Comparison of ENCODE assay signal across 16 cellular contexts in genomic region chr12:47433876-47434275, GRCh38.
DNase-seq lines count a peak whose midpoint lies in the region; ATAC-seq and TF ChIP-seq lines count a peak whose summit lies in the region.
"Had no signal": no experiment of that assay in that cellular context is flagged by ENCODE, and none has a peak within 500 bp of the region (broad histone marks: within the 10 kb centered on the region; RNA-seq: fewer than 3 reads in every experiment).

No MANE protein-coding gene starts in this region.

- ATAC-seq in HG03135 (IDR thresholded peaks at IDR 0.05; ENCODE audit: unreplicated experiment): no peak
- ATAC-seq: GM12878, HepG2 had no signal

- no peak for TF ChIP-seq CTCF in AG10803 (conservative IDR thresholded peaks at IDR 0.05; ENCODE audit: low read length)
- TF ChIP-seq CTCF in fibroblast of the aortic adventitia (IDR thresholded peaks at IDR 0.05; ENCODE audit: insufficient read depth, low read length): no peak

- DNase-seq in AG10803 (ENCODE audit: low read depth): peak; percentile 42
- peak; percentile 43 for DNase-seq in GM04503 (ENCODE audit: low read depth)
- peak; percentile 18 for DNase-seq in M059J (ENCODE audit: low read depth)
- peak; percentile 7 for DNase-seq in fibroblast of the aortic adventitia (ENCODE audit: low read depth)
- no peak for DNase-seq in CD1c-positive myeloid dendritic cell (ENCODE audit: extremely low spot score)
- DNase-seq in NCI-H187 (lab: John Stamatoyannopoulos, UW): no peak
- DNase-seq: AML-193; C1 segment of cervical spinal cord; CD4-positive, alpha-beta memory T cell; DMS79; GF-D8; GOT3; H9 had no signal

- H3K4me3 ChIP-seq in AG10803 (ENCODE audit: low read length) (no peak overlapping the region), fibroblast of the aortic adventitia (ENCODE audit: low read depth, low read length) (no peak overlapping the region)
- H3K4me3 ChIP-seq: GM12878 had no signal

Comparison
In these comparisons a context has a peak if more than half of its experiments do, and no peak if none do; other contexts are left out.
1. DNase-seq: peak in AG10803 (single experiment), GM04503 (single experiment), M059J (single experiment) and fibroblast of the aortic adventitia (single experiment); none in CD1c-positive myeloid dendritic cell (single experiment) and NCI-H187 (0 of 2).